ENCODE assay signal across 3 cellular contexts in genomic region chr12:91606662-91607377, GRCh38.
TF ChIP-seq lines count a peak whose summit lies in the region.

No MANE protein-coding gene starts in this region.

TF ChIP-seq in GM23338, 12 proteins besides CTCF, POLR2A, EP300 and RAD21 (continued from another document):
- no peak for TF ChIP-seq EZH2 (IDR thresholded peaks at IDR 0.05; ENCODE audit: low read depth, unreplicated experiment)

TF ChIP-seq in H1, 55 proteins besides CTCF, POLR2A, EP300 and RAD21 (continued from another document):
- no peak for TF ChIP-seq E2F6 (IDR thresholded peaks at IDR 0.05)
- TF ChIP-seq EZH2 (IDR thresholded peaks at IDR 0.05; ENCODE audit: low read depth, low read length, severe bottlenecking), result no peak
- no peak for TF ChIP-seq CREB1 (IDR thresholded peaks at IDR 0.05)
- no peak for TF ChIP-seq HDAC6 (IDR thresholded peaks at IDR 0.05; ENCODE audit: low read depth, low read length)
- TF ChIP-seq TAF7 (optimal IDR thresholded peaks at IDR 0.05; ENCODE audit: borderline replicate concordance, low read depth, low read length), result no peak
- no peak for TF ChIP-seq SP2 (IDR thresholded peaks at IDR 0.05; ENCODE audit: low read length)
- no peak for TF ChIP-seq NRF1 (IDR thresholded peaks at IDR 0.05; ENCODE audit: low read depth, low read length)
- TF ChIP-seq TBP (IDR thresholded peaks at IDR 0.05; ENCODE audit: low read depth, low read length), result no peak
- TF ChIP-seq BACH1 (IDR thresholded peaks at IDR 0.05; ENCODE audit: low read length), result no peak
- no peak for TF ChIP-seq NANOG (IDR thresholded peaks at IDR 0.05; ENCODE audit: insufficient read depth, low read depth, low read length, poor library complexity, severe bottlenecking)
- no peak for TF ChIP-seq RXRA (IDR thresholded peaks at IDR 0.05; ENCODE audit: insufficient read depth, low read depth, low read length)
- TF ChIP-seq ATF3 (IDR thresholded peaks at IDR 0.05; ENCODE audit: insufficient read depth, low read depth, low read length), result no peak
- no peak for TF ChIP-seq JUN (IDR thresholded peaks at IDR 0.05; ENCODE audit: low read depth, low read length)
- no peak for TF ChIP-seq BCL11A (IDR thresholded peaks at IDR 0.05; ENCODE audit: low read depth in 2 of 2, low read length in 2 of 2)

TF ChIP-seq in neural cell, 6 proteins besides CTCF, POLR2A, EP300 and RAD21 (continued from another document):
- TF ChIP-seq REST (IDR thresholded peaks at IDR 0.05; ENCODE audit: borderline replicate concordance) (no peak), SMC3 (conservative IDR thresholded peaks at IDR 0.05; ENCODE audit: poor library complexity) (no peak), EZH2 (IDR thresholded peaks at IDR 0.05; ENCODE audit: borderline replicate concordance, insufficient read depth, low read length, poor library complexity, severe bottlenecking) (no peak), POLR2AphosphoS5 (IDR thresholded peaks at IDR 0.05) (peak; percentile 70), TAF1 (IDR thresholded peaks at IDR 0.05; ENCODE audit: low read depth) (no peak)
